Comparison of ENCODE assay signal across 1 cellular context in the genomic region with DNA sequence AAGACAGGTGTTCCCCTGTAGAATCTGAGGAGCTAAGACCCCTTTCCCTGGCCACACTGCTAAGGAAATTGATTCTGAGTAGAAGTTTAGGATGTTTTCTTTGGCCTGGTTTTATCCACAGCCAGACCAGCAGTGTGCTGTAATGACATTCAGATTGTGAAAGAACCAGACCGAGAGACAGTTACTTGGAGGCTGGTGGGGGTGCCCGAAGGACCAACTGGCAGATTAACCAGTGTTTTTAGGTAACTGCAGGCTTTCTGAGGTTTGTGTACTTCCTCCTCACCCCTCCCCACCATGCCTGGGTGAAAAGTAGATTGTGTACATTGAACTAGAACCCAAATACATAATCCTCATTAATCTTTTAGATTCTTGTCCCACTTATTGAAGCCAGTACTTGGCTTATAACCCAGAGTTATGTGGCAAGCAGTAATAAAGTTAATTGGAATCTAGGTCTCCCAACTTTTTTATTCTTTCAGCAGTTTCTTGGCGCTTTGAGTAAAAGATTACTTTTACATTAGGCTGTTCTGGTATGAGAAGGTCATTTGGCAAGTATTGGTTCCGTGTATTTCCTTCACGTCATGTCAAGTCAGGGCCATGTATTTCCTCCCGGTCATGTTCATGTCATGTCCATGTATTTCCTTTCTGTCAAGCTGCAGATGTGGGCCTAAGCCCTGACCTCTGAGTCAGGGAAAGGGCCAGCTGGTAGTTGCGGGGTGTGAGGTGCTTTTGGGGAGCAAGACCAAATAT.
TF ChIP-seq lines count a peak whose summit lies in the region.

No MANE protein-coding gene starts in this region.

TF ChIP-seq in GM23338, 12 proteins besides CTCF, POLR2A, EP300 and RAD21 (continued from another document):
- TF ChIP-seq, protein P1, sequence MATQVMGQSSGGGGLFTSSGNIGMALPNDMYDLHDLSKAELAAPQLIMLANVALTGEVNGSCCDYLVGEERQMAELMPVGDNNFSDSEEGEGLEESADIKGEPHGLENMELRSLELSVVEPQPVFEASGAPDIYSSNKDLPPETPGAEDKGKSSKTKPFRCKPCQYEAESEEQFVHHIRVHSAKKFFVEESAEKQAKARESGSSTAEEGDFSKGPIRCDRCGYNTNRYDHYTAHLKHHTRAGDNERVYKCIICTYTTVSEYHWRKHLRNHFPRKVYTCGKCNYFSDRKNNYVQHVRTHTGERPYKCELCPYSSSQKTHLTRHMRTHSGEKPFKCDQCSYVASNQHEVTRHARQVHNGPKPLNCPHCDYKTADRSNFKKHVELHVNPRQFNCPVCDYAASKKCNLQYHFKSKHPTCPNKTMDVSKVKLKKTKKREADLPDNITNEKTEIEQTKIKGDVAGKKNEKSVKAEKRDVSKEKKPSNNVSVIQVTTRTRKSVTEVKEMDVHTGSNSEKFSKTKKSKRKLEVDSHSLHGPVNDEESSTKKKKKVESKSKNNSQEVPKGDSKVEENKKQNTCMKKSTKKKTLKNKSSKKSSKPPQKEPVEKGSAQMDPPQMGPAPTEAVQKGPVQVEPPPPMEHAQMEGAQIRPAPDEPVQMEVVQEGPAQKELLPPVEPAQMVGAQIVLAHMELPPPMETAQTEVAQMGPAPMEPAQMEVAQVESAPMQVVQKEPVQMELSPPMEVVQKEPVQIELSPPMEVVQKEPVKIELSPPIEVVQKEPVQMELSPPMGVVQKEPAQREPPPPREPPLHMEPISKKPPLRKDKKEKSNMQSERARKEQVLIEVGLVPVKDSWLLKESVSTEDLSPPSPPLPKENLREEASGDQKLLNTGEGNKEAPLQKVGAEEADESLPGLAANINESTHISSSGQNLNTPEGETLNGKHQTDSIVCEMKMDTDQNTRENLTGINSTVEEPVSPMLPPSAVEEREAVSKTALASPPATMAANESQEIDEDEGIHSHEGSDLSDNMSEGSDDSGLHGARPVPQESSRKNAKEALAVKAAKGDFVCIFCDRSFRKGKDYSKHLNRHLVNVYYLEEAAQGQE (IDR thresholded peaks at IDR 0.05; ENCODE audit: unreplicated experiment), result no peak
- no peak for TF ChIP-seq CREB1 (CRISPR knock-in tag; IDR thresholded peaks at IDR 0.05; ENCODE audit: low read depth)
- TF ChIP-seq ZNF114 (CRISPR knock-in tag; IDR thresholded peaks at IDR 0.05), result no peak
